ENCODE assay signal across 22 cellular contexts in the genomic region with DNA sequence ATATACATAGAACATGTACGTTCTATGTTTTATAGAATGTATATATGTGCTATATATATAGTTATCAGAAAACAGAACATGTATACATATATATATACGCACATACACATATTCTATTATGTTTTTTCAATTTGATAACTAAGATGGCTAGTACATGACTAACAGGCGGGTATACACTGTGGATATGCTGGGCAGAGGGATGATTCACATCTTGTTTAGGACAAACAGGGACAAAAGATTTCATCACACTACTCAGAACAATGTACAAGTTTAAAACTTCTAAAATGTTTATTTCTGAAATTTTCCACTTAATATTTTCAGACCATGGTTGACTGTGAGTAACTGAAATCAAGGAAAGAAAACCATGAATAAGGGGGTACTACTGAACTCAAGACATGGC. TPM values are rescaled to one million over a fixed set of nuclear protein-coding genes. Genes with fewer than 3 reads are reported as not detected.
DNase-seq lines count a peak whose midpoint lies in the region; ATAC-seq, FAIRE-seq and TF ChIP-seq lines count a peak whose summit lies in the region.
"Had no signal": no experiment of that assay in that cellular context is flagged by ENCODE, and none has a peak within 500 bp of the region (broad histone marks: within the 10 kb centered on the region; RNA-seq: fewer than 3 reads in every experiment).

No MANE protein-coding gene starts in this region.

- H3K4me1 Mint-ChIP-seq in stimulated activated memory B cell treated with anti-CD40 and anti-IgM and Interleukin-4, amounts not matched to agents 10 μg/mL and 1 μg/mL and 100 μg/mL, for 72 hours, result no peaks in the 10 kb centered on the region
- H3K4me1 Mint-ChIP-seq in osteocyte (ENCODE audit: unreplicated experiment), result no peaks in the 10 kb centered on the region
- H3K4me1 Mint-ChIP-seq in activated CD4-positive, alpha-beta T cell treated with anti-CD3 and anti-CD28 coated beads, Interleukin-2, amount 10 ng/mL, durations not matched to agents 7 days and 5 days, result no peaks in the 10 kb centered on the region

- no peak for FAIRE-seq in bronchial epithelial cell (lab: Jason Lieb, UNC)
- FAIRE-seq: H1 had no signal

- POLR2A ChIA-PET in activated CD4-positive, alpha-beta T cell treated with anti-CD3 and anti-CD28 coated beads, Interleukin-2, amount 10 ng/mL, durations not matched to agents 7 days and 5 days (lab: Charles Lee), result no interaction called here

- H3K79me2 ChIP-seq in GM23248 (ENCODE audit: insufficient read depth), result peaks cover 10% of the 10 kb centered on the region; the same call in 1 of the 2 replicates

- ATAC-seq in stimulated activated memory B cell treated with anti-CD40 and anti-IgM and Interleukin-4, amounts not matched to agents 10 μg/mL and 1 μg/mL and 100 μg/mL, for 72 hours, result no peak
- ATAC-seq: CD8-positive, alpha-beta T cell; Panc1 had no signal

- H3K9ac ChIP-seq in GM23248, result no peak overlapping the region
- H3K9ac ChIP-seq: BLaER1 treated with 17β-estradiol and CSF1 and Interleukin-3, amounts not matched to agents 10 nM and 100 nM had no signal

- DNase-seq in GM23248 (peak; percentile 18), bronchial epithelial cell (ENCODE audit: low read depth) (peak; percentile 34), fibroblast of villous mesenchyme (ENCODE audit: low read depth) (peak; percentile 23), osteocyte (ENCODE audit: extremely low spot score, unreplicated experiment) (no peak), NCI-H510A (lab: John Stamatoyannopoulos, UW) (no peak)
- no peak for DNase-seq in activated CD4-positive, alpha-beta T cell treated with anti-CD3 and anti-CD28 coated beads, Interleukin-2, amount 10 ng/mL, durations not matched to agents 7 days and 5 days
- DNase-seq: CD8-positive, alpha-beta T cell; GF-D8; KG1; NCI-H1105 treated with DMSO at 0.1 percent for 48 hours; NCI-H2081; NCI-H2171; NCI-H345; NCI-H524 treated with DMSO at 0.1 percent for 48 hours; NCI-H82; SIG-M5 had no signal

- no peaks in the 10 kb centered on the region for H3K36me3 ChIP-seq in GM23248 (ENCODE audit: low read depth)
- H3K36me3 ChIP-seq in bronchial epithelial cell (ENCODE audit: control insufficient read depth, insufficient read depth, low read length), result peaks cover 4% of the 10 kb centered on the region

- WGBS in GM23248 (ENCODE audit: low coverage in 1 of 2, low lambda C conversion rate in 2 of 2, missing lambda C conversion rate in 2 of 2), 2 experiments, result 90 to 94% methylated on average over 3 of the region's 3 CpGs

- H3K4me2 ChIP-seq in GM23248 (ENCODE audit: unreplicated experiment), result no peak overlapping the region
- H3K4me2 ChIP-seq: BLaER1 treated with 17β-estradiol and CSF1 and Interleukin-3, amounts not matched to agents 10 nM and 100 nM had no signal

- H3K4me3 Mint-ChIP-seq in stimulated activated memory B cell treated with anti-CD40 and anti-IgM and Interleukin-4, amounts not matched to agents 10 μg/mL and 1 μg/mL and 100 μg/mL, for 72 hours, result no peak overlapping the region
- H3K4me3 Mint-ChIP-seq in osteocyte (ENCODE audit: unreplicated experiment), result no peak overlapping the region
- no peak overlapping the region for H3K4me3 Mint-ChIP-seq in activated CD4-positive, alpha-beta T cell treated with anti-CD3 and anti-CD28 coated beads, Interleukin-2, amount 10 ng/mL, durations not matched to agents 7 days and 5 days
- H3K4me3 Mint-ChIP-seq: CD8-positive, alpha-beta T cell had no signal

- no peak overlapping the region for H3K4me3 ChIP-seq in GM23248
- H3K4me3 ChIP-seq in bronchial epithelial cell (ENCODE audit: low read depth, low read length), result no peak overlapping the region
- no peak overlapping the region for H3K4me3 ChIP-seq in fibroblast of villous mesenchyme (ENCODE audit: low read depth, low read length)
- H3K4me3 ChIP-seq: BLaER1 treated with 17β-estradiol and CSF1 and Interleukin-3, amounts not matched to agents 10 nM and 100 nM had no signal

- no peaks in the 10 kb centered on the region for H3K9me3 ChIP-seq in GM23248 (ENCODE audit: low read depth)
- H3K9me3 ChIP-seq: BLaER1 treated with 17β-estradiol and CSF1 and Interleukin-3, amounts not matched to agents 10 nM and 100 nM had no signal

- in situ Hi-C loops in GM23248 (cut with MboI), result no loop called here

- no peak overlapping the region for H2AFZ ChIP-seq in GM23248

- no peaks in the 10 kb centered on the region for H3K4me1 ChIP-seq in GM23248 (ENCODE audit: insufficient read depth)

- H3K27me3 ChIP-seq in GM23248 (replicated peaks; ENCODE audit: insufficient read depth) (no peaks in the 10 kb centered on the region), bronchial epithelial cell (ENCODE audit: control insufficient read depth, insufficient read depth, low read length) (no peaks in the 10 kb centered on the region)
- H3K27me3 ChIP-seq: BLaER1 treated with 17β-estradiol and CSF1 and Interleukin-3, amounts not matched to agents 10 nM and 100 nM had no signal

- H3K27ac Mint-ChIP-seq in stimulated activated memory B cell treated with anti-CD40 and anti-IgM and Interleukin-4, amounts not matched to agents 10 μg/mL and 1 μg/mL and 100 μg/mL, for 72 hours, result peak overlapping the region; percentile 9
- H3K27ac Mint-ChIP-seq in osteocyte (ENCODE audit: unreplicated experiment), result no peak overlapping the region
- no peak overlapping the region for H3K27ac Mint-ChIP-seq in activated CD4-positive, alpha-beta T cell treated with anti-CD3 and anti-CD28 coated beads, Interleukin-2, amount 10 ng/mL, durations not matched to agents 7 days and 5 days
- H3K27ac Mint-ChIP-seq: CD8-positive, alpha-beta T cell had no signal

- no peak for TF ChIP-seq CTCF in bronchial epithelial cell (IDR thresholded peaks at IDR 0.05; ENCODE audit: insufficient read depth, low read length, severe bottlenecking)
- TF ChIP-seq CTCF in fibroblast of villous mesenchyme (IDR thresholded peaks at IDR 0.05; ENCODE audit: insufficient read depth, low read depth, low read length), result no peak
- TF ChIP-seq CTCF in osteocyte (IDR thresholded peaks at IDR 0.05), result no peak

- H3F3A ChIP-seq in GM23248 (ENCODE audit: insufficient read depth), result no peaks in the 10 kb centered on the region

- no peak overlapping the region for H3K27ac ChIP-seq in GM23248
- H3K27ac ChIP-seq: BLaER1 treated with 17β-estradiol and CSF1 and Interleukin-3, amounts not matched to agents 10 nM and 100 nM had no signal

- H3K27me3 Mint-ChIP-seq in stimulated activated memory B cell treated with anti-CD40 and anti-IgM and Interleukin-4, amounts not matched to agents 10 μg/mL and 1 μg/mL and 100 μg/mL, for 72 hours, result no peaks in the 10 kb centered on the region
- no peaks in the 10 kb centered on the region for H3K27me3 Mint-ChIP-seq in osteocyte (ENCODE audit: unreplicated experiment)
- no peaks in the 10 kb centered on the region for H3K27me3 Mint-ChIP-seq in activated CD4-positive, alpha-beta T cell treated with anti-CD3 and anti-CD28 coated beads, Interleukin-2, amount 10 ng/mL, durations not matched to agents 7 days and 5 days

- H3K9me2 ChIP-seq in GM23248 (ENCODE audit: insufficient read depth), result no peaks in the 10 kb centered on the region

- no peaks in the 10 kb centered on the region for H4K20me1 ChIP-seq in GM23248 (ENCODE audit: insufficient read depth)

- H3K36me3 Mint-ChIP-seq in stimulated activated memory B cell treated with anti-CD40 and anti-IgM and Interleukin-4, amounts not matched to agents 10 μg/mL and 1 μg/mL and 100 μg/mL, for 72 hours, result peaks cover 32% of the 10 kb centered on the region
- H3K36me3 Mint-ChIP-seq in osteocyte (ENCODE audit: unreplicated experiment), result peaks cover 16% of the 10 kb centered on the region
- peaks cover 44% of the 10 kb centered on the region for H3K36me3 Mint-ChIP-seq in activated CD4-positive, alpha-beta T cell treated with anti-CD3 and anti-CD28 coated beads, Interleukin-2, amount 10 ng/mL, durations not matched to agents 7 days and 5 days (ENCODE audit: low read depth)

- H3K9me3 Mint-ChIP-seq in stimulated activated memory B cell treated with anti-CD40 and anti-IgM and Interleukin-4, amounts not matched to agents 10 μg/mL and 1 μg/mL and 100 μg/mL, for 72 hours, result no peaks in the 10 kb centered on the region
- no peaks in the 10 kb centered on the region for H3K9me3 Mint-ChIP-seq in osteocyte (ENCODE audit: unreplicated experiment)
- H3K9me3 Mint-ChIP-seq in activated CD4-positive, alpha-beta T cell treated with anti-CD3 and anti-CD28 coated beads, Interleukin-2, amount 10 ng/mL, durations not matched to agents 7 days and 5 days, result no peaks in the 10 kb centered on the region
- H3K9me3 Mint-ChIP-seq: CD8-positive, alpha-beta T cell had no signal

- CTCF ChIA-PET in activated CD4-positive, alpha-beta T cell treated with anti-CD3 and anti-CD28 coated beads, Interleukin-2, amount 10 ng/mL, durations not matched to agents 7 days and 5 days (lab: Charles Lee), result interaction anchor here (1.3 kb wide), 1 partner anchor 50 kb away, joined by 3 read pairs; no protein-coding TSS in a partner anchor

RNA-seq across cellular contexts. Expression of gene TIMELESS, which starts 17.4 kb away (rescaled TPM):
- 4.2 and 4.5 TPM in 2 replicates for total RNA-seq in GM23248 (2014; rRNA removed; shearing (Covaris generic))
- polyA plus RNA-seq in GM23248 (2016; fragmentation: Nextera tagmentation; extraction: Ambion mirVana), result 6.8 and 7.9 TPM in 2 replicates
- 3.4 and 3.6 TPM in 2 replicates for total RNA-seq in bronchial epithelial cell
- total RNA-seq in fibroblast of villous mesenchyme, result 7.1 and 7.8 TPM in 2 replicates
- total RNA-seq in osteocyte, result 15.9 and 16.2 TPM in 2 replicates
- 10 to 100 TPM; 59.5 to 63.6 TPM for total RNA-seq in activated CD4-positive, alpha-beta T cell treated with anti-CD3 and anti-CD28 coated beads, Interleukin-2, amount 10 ng/mL, durations not matched to agents 7 days and 5 days

RNA-seq across cellular contexts. Expression of gene MIP, which starts 22.6 kb away (rescaled TPM):
- total RNA-seq in GM23248 (2014; rRNA removed; shearing (Covaris generic)), result not detected in 2 replicates
- not detected in 2 replicates for polyA plus RNA-seq in GM23248 (2016; fragmentation: Nextera tagmentation; extraction: Ambion mirVana)
- 0.26 TPM in 1 of 2 replicates, not detected in the other for total RNA-seq in bronchial epithelial cell
- total RNA-seq in fibroblast of villous mesenchyme, result not detected in 2 replicates
- total RNA-seq in osteocyte, result not detected in 2 replicates
- total RNA-seq in activated CD4-positive, alpha-beta T cell treated with anti-CD3 and anti-CD28 coated beads, Interleukin-2, amount 10 ng/mL, durations not matched to agents 7 days and 5 days, result not detected
- total RNA-seq: A673; CD8-positive, alpha-beta T cell; H1; HT1080 had no signal

RNA-seq across cellular contexts. Expression of gene SPRYD4, which starts 36.5 kb away (rescaled TPM):
- total RNA-seq in GM23248 (2014; rRNA removed; shearing (Covaris generic)), result 1.8 TPM in 2 replicates
- polyA plus RNA-seq in GM23248 (2016; fragmentation: Nextera tagmentation; extraction: Ambion mirVana), result 1.6 TPM in 2 replicates
- total RNA-seq in bronchial epithelial cell, result 1.1 and 1.3 TPM in 2 replicates
- total RNA-seq in fibroblast of villous mesenchyme, result 2.3 and 3.0 TPM in 2 replicates
- 2.7 and 3.1 TPM in 2 replicates for total RNA-seq in osteocyte
- total RNA-seq in activated CD4-positive, alpha-beta T cell treated with anti-CD3 and anti-CD28 coated beads, Interleukin-2, amount 10 ng/mL, durations not matched to agents 7 days and 5 days, result 1 to 10 TPM; 3.8 to 3.9 TPM

RNA-seq across cellular contexts. Expression of gene GLS2, which starts 56.1 kb away (rescaled TPM):
- total RNA-seq in GM23248 (2014; rRNA removed; shearing (Covaris generic)), result not detected in 2 replicates
- polyA plus RNA-seq in GM23248 (2016; fragmentation: Nextera tagmentation; extraction: Ambion mirVana), result 0.20 TPM in 1 of 2 replicates, not detected in the other
- total RNA-seq in bronchial epithelial cell (5.2 and 6.1 TPM in 2 replicates), fibroblast of villous mesenchyme (under 0.01 TPM in 1 of 2 replicates, not detected in the other), osteocyte (0.31 TPM in 1 of 2 replicates, not detected in the other)
- 1 to 10 TPM; 1.1 to 1.9 TPM for total RNA-seq in activated CD4-positive, alpha-beta T cell treated with anti-CD3 and anti-CD28 coated beads, Interleukin-2, amount 10 ng/mL, durations not matched to agents 7 days and 5 days
- total RNA-seq: A673, HT1080 had no signal

Comparison
In these comparisons a context has a peak if more than half of its experiments do, and no peak if none do; other contexts are left out.
1. DNase-seq: peak in GM23248 (single experiment), bronchial epithelial cell (single experiment) and fibroblast of villous mesenchyme (single experiment); none in osteocyte (single experiment), activated CD4-positive, alpha-beta T cell treated with anti-CD3 and anti-CD28 coated beads, Interleukin-2, amount 10 ng/mL, durations not matched to agents 7 days and 5 days (single experiment) and NCI-H510A (single experiment).